Comparison of ENCODE assay signal across 10 cellular contexts in the genomic region with DNA sequence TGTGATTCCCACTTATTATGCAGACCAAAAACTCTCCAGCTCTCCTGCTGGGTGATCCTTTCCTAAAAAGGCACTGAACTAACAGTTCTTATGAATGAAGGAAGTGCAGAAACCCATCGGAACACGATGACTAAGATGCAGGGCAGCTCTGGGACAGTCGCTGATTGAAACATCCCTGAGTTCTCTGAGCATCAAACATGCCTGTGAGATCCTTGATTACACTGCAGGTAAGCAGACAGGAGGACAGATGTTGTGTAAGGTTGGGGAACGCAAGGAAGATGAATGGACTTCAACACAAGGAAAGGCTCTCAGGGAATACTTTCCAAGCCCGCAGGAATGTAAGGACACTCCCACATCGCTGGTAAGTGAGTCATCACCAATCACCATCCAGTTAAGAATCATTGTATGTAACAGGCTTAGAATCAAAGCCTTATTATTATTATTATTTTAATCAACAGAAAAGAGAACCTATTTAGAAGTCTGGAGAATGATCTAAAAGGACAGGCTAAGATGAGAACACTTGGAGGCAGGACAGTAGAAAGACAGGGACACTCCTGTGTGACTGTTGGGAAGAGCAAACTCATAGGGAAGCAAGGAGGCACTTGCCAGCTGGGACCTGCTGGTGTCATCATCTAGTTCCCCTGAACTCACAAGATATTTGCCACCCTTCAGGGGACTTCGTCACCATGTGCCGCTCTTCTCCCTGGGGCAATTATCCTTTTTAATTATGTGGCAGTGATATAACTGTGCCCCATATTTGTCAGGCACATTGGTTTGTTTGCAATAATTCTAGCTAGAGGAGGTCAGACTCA. TPM values are rescaled to one million over a fixed set of nuclear protein-coding genes. Genes with fewer than 3 reads are reported as not detected.
DNase-seq lines count a peak whose midpoint lies in the region; ATAC-seq and TF ChIP-seq lines count a peak whose summit lies in the region.
"Had no signal": no experiment of that assay in that cellular context is flagged by ENCODE, and none has a peak within 500 bp of the region (broad histone marks: within the 10 kb centered on the region; RNA-seq: fewer than 3 reads in every experiment).

No MANE protein-coding gene starts in this region.

- H3K56ac ChIP-seq in mesendoderm (ENCODE audit: low read length), result no peak overlapping the region

- peak overlapping the region; percentile 32 for H2BK5ac ChIP-seq in mesendoderm (ENCODE audit: low read length)

- no peak overlapping the region for H4K5ac ChIP-seq in mesendoderm (ENCODE audit: low read length)

- no peaks in the 10 kb centered on the region for H3K27me3 ChIP-seq in mesendoderm (ENCODE audit: insufficient read depth, low read length, poor library complexity)

- H2BK120ac ChIP-seq in mesendoderm (ENCODE audit: low read depth, low read length), result no peak overlapping the region

- POLR2A ChIA-PET in HEK293T (lab: Yijun Ruan, JAX), result no interaction called here

- WGBS in mesendoderm (ENCODE audit: extremely low coverage, insufficient coverage, low lambda C conversion rate), result no CpG with 5 or more reads among the region's 8 CpGs

- H3K36me3 ChIP-seq in mesendoderm (ENCODE audit: control insufficient read depth, insufficient read depth, low read length), result no peaks in the 10 kb centered on the region

- H3K79me1 ChIP-seq in mesendoderm (ENCODE audit: low read length), result no peaks in the 10 kb centered on the region

- H3K4me3 ChIP-seq in AG10803 (ENCODE audit: low read length) (no peak overlapping the region), mesendoderm (ENCODE audit: low read length) (no peak overlapping the region)

- H3K4ac ChIP-seq in mesendoderm (ENCODE audit: low read depth, low read length), result no peak overlapping the region

- H3K4me1 ChIP-seq in mesendoderm (ENCODE audit: control insufficient read depth, low read depth, low read length), result peaks cover 3% of the 10 kb centered on the region

- CTCF ChIA-PET in HEK293T (lab: Yijun Ruan, JAX), result no interaction called here

- H2BK15ac ChIP-seq in mesendoderm (replicated peaks; ENCODE audit: low read depth), result no peak overlapping the region

- no peak overlapping the region for H3K18ac ChIP-seq in mesendoderm (ENCODE audit: low read length)

- H4K8ac ChIP-seq in mesendoderm (ENCODE audit: low read depth, low read length), result no peak overlapping the region

- no peak overlapping the region for H3K23ac ChIP-seq in mesendoderm (ENCODE audit: low read length)

- ATAC-seq in HG03025 (IDR thresholded peaks at IDR 0.05; ENCODE audit: low FRiP score, unreplicated experiment), result no peak
- ATAC-seq: activated T-helper 17 cell treated with anti-CD3 and anti-CD28 coated beads, Interleukin-2, amount 50 U/mL, for 72 hours had no signal

- peak overlapping the region; percentile 41 for H3K27ac ChIP-seq in mesendoderm (ENCODE audit: low read depth, low read length)

- no peak overlapping the region for H2AK5ac ChIP-seq in mesendoderm (ENCODE audit: low read length)

- H3K4me2 ChIP-seq in mesendoderm (ENCODE audit: low read length), result no peak overlapping the region

- DNase-seq in AG10803 (ENCODE audit: low read depth), result peak; percentile 99
- DNase-seq in LoVo (ENCODE audit: low spot score), result peak; percentile 93
- peak; percentile 73 for DNase-seq in dedifferentiated amniotic fluid mesenchymal stem cell (ENCODE audit: extremely low spot score)
- DNase-seq in mesendoderm, result peak; percentile 95
- DNase-seq in NCI-H748 (lab: John Stamatoyannopoulos, UW; ENCODE audit: unreplicated experiment), result no peak
- DNase-seq in activated CD4-positive, alpha-beta T cell treated with anti-CD3 and anti-CD28 coated beads, Interleukin-2, amount 50 U/mL, for 48 hours, result no peak
- no peak for DNase-seq in HEK293T (ENCODE audit: extremely low spot score)
- DNase-seq: NCI-H1930 had no signal

- H3K79me2 ChIP-seq in mesendoderm (ENCODE audit: control insufficient read depth, insufficient read depth, low read length), result no peaks in the 10 kb centered on the region

- H3K9ac ChIP-seq in mesendoderm (ENCODE audit: low read length), result no peak overlapping the region

- no peak for TF ChIP-seq CTCF in AG10803 (conservative IDR thresholded peaks at IDR 0.05; ENCODE audit: low read length)

TF ChIP-seq in HEK293T, 16 proteins besides CTCF, POLR2A, EP300 and RAD21:
- TF ChIP-seq LEF1 (IDR thresholded peaks at IDR 0.05; ENCODE audit: borderline replicate concordance), result no peak
- no peak for TF ChIP-seq ZNF384 (IDR thresholded peaks at IDR 0.05)
- no peak for TF ChIP-seq ARNT (IDR thresholded peaks at IDR 0.05)
- no peak for TF ChIP-seq TARDBP (IDR thresholded peaks at IDR 0.05)
- TF ChIP-seq NFRKB (IDR thresholded peaks at IDR 0.05), result no peak
- no peak for TF ChIP-seq CTBP1 (IDR thresholded peaks at IDR 0.05; ENCODE audit: borderline replicate concordance)
- no peak for TF ChIP-seq BHLHE40 (IDR thresholded peaks at IDR 0.05; ENCODE audit: borderline replicate concordance)
- TF ChIP-seq FOXA1 (IDR thresholded peaks at IDR 0.05), result no peak
- TF ChIP-seq, protein P1, sequence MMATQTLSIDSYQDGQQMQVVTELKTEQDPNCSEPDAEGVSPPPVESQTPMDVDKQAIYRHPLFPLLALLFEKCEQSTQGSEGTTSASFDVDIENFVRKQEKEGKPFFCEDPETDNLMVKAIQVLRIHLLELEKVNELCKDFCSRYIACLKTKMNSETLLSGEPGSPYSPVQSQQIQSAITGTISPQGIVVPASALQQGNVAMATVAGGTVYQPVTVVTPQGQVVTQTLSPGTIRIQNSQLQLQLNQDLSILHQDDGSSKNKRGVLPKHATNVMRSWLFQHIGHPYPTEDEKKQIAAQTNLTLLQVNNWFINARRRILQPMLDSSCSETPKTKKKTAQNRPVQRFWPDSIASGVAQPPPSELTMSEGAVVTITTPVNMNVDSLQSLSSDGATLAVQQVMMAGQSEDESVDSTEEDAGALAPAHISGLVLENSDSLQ (IDR thresholded peaks at IDR 0.05), result no peak
- no peak for TF ChIP-seq HDGF (IDR thresholded peaks at IDR 0.05; ENCODE audit: borderline replicate concordance)
- no peak for TF ChIP-seq ELF4 (IDR thresholded peaks at IDR 0.05)
- TF ChIP-seq L3MBTL2 (conservative IDR thresholded peaks at IDR 0.05), result no peak
- no peak for TF ChIP-seq SUZ12 (IDR thresholded peaks at IDR 0.05)
- no peak for TF ChIP-seq FOXK2 (IDR thresholded peaks at IDR 0.05)

RNA-seq across cellular contexts. Expression of a gene that starts 26.0 kb away (rescaled TPM):
- polyA plus RNA-seq in mesendoderm (2013, experiment 1 of 2), result 23.6 TPM
- 22.3 TPM for polyA plus RNA-seq in mesendoderm (2013, experiment 2 of 2)

RNA-seq across cellular contexts. Expression of a gene that starts 53.9 kb away (rescaled TPM):
- 7.2 TPM for polyA plus RNA-seq in mesendoderm (2013, experiment 1 of 2)
- polyA plus RNA-seq in mesendoderm (2013, experiment 2 of 2), result 6.9 TPM

Comparison
In these comparisons a context has a peak if more than half of its experiments do, and no peak if none do; other contexts are left out.
1. DNase-seq: peak in AG10803 (single experiment), LoVo (single experiment), dedifferentiated amniotic fluid mesenchymal stem cell (single experiment) and mesendoderm (single experiment); none in NCI-H748 (single experiment), activated CD4-positive, alpha-beta T cell treated with anti-CD3 and anti-CD28 coated beads, Interleukin-2, amount 50 U/mL, for 48 hours (0 of 2) and HEK293T (single experiment).